In genomic region chr13:39556856-39557255, GRCh38 we compare ENCODE assay signal across 39 cellular contexts.
"Had no signal": no experiment of that assay in that cellular context is flagged by ENCODE, and none has a peak within 500 bp of the region (broad histone marks: within the 10 kb centered on the region; RNA-seq: fewer than 3 reads in every experiment).

No MANE protein-coding gene starts in this region.

- H3K27me3 ChIP-seq: adrenal gland, ascending aorta, body of pancreas, brain microvascular endothelial cell, breast epithelium had no signal

- H3K27ac Mint-ChIP-seq: activated naive CD4-positive, alpha-beta T cell treated with anti-CD3 and anti-CD28 coated beads for 36 hours; activated naive CD4-positive, alpha-beta T cell treated with anti-CD3 and anti-CD28 coated beads, Interleukin-2, amount 10 ng/mL, durations not matched to agents 7 days and 5 days; activated naive CD4-positive, alpha-beta T cell treated with anti-CD3 and anti-CD28 coated beads, Interleukin-2, amount 50 U/mL, for 24 hours; activated naive CD4-positive, alpha-beta T cell treated with anti-CD3 and anti-CD28 coated beads, Interleukin-2, amount 50 U/mL, for 72 hours; activated naive CD8-positive, alpha-beta T cell; activated naive CD8-positive, alpha-beta T cell treated with anti-CD3 and anti-CD28 coated beads for 36 hours; activated naive CD8-positive, alpha-beta T cell treated with anti-CD3 and anti-CD28 coated beads, Interleukin-2, amount 10 ng/mL, durations not matched to agents 7 days and 5 days; activated naive CD8-positive, alpha-beta T cell treated with anti-CD3 and anti-CD28 coated beads, Interleukin-2, amount 50 U/mL, for 24 hours; activated T-cell treated with anti-CD3 and anti-CD28 coated beads, Interleukin-2, amount 50 U/mL, for 24 hours; activated T-cell treated with anti-CD3 and anti-CD28 coated beads, Interleukin-2, amount 50 U/mL, for 72 hours; activated T-helper 1 cell treated with anti-CD3 and anti-CD28 coated beads, Interleukin-12 subunit alpha, Interleukin-12 subunit beta, Interleukin-2, Interleukin-4 antibody, amounts not matched to agents 30 ng/mL and 10 ng/mL and 1 ng/mL, durations not matched to agents 14 hours and 24 hours and 36 hours; activated T-helper 17 cell treated with anti-CD3 and anti-CD28 coated beads, Interleukin-2, amount 50 U/mL, for 72 hours; activated T-helper 2 cell treated with anti-CD3 and anti-CD28 coated beads, Interferon-gamma antibody, Interleukin-2, Interleukin-4, amounts not matched to agents 10 μg/mL and 5 μg/mL and 100 μg/mL, durations not matched to agents 14 hours and 24 hours and 36 hours had no signal

- DNase-seq: activated effector memory CD4-positive, alpha-beta T cell treated with anti-CD3 and anti-CD28 coated beads, Interleukin-2, amount 50 U/mL, for 16 hours; activated effector memory CD4-positive, alpha-beta T cell treated with Interleukin-2 at 50 U/mL for 16 hours; activated gamma-delta T cell; activated gamma-delta T cell treated with Interleukin-2 at 50 U/mL for 16 hours; activated naive CD4-positive, alpha-beta T cell; activated naive CD4-positive, alpha-beta T cell treated with anti-CD3 and anti-CD28 coated beads for 36 hours; activated naive CD4-positive, alpha-beta T cell treated with anti-CD3 and anti-CD28 coated beads, Interleukin-2, amount 10 ng/mL, durations not matched to agents 7 days and 5 days; activated naive CD4-positive, alpha-beta T cell treated with anti-CD3 and anti-CD28 coated beads, Interleukin-2, amount 50 U/mL, for 16 hours; activated naive CD4-positive, alpha-beta T cell treated with Interleukin-2 at 50 U/mL for 16 hours; activated naive CD8-positive, alpha-beta T cell treated with anti-CD3 and anti-CD28 coated beads for 36 hours; activated naive CD8-positive, alpha-beta T cell treated with anti-CD3 and anti-CD28 coated beads, Interleukin-2, amount 10 ng/mL, durations not matched to agents 7 days and 5 days; activated naive CD8-positive, alpha-beta T cell treated with anti-CD3 and anti-CD28 coated beads, Interleukin-2, amount 50 U/mL, for 24 hours; activated T-cell treated with anti-CD3 and anti-CD28 coated beads for 4 hours; activated T-cell treated with anti-CD3 and anti-CD28 coated beads, Interleukin-2, amount 50 U/mL, for 1 hour; activated T-cell treated with anti-CD3 and anti-CD28 coated beads, Interleukin-2, amount 50 U/mL, for 24 hours; activated T-cell treated with anti-CD3 and anti-CD28 coated beads, Interleukin-2, amount 50 U/mL, for 4 hours; activated T-cell treated with anti-CD3 and anti-CD28 coated beads, Interleukin-2, amount 50 U/mL, for 48 hours; activated T-cell treated with anti-CD3 and anti-CD28 coated beads, Interleukin-2, amount 50 U/mL, for 72 hours; adrenal gland; amniotic stem cell; amygdala; anterior cingulate cortex; aorta; body of pancreas; brain microvascular endothelial cell; caudate nucleus; central memory CD4-positive, alpha-beta T cell; cerebellar nuclear complex had no signal

- H3K36me3 ChIP-seq: adrenal gland, ascending aorta, brain microvascular endothelial cell, breast epithelium, cardiac muscle cell had no signal

- H3K4me3 Mint-ChIP-seq: activated naive CD4-positive, alpha-beta T cell treated with anti-CD3 and anti-CD28 coated beads for 36 hours; activated naive CD4-positive, alpha-beta T cell treated with anti-CD3 and anti-CD28 coated beads, Interleukin-2, amount 10 ng/mL, durations not matched to agents 7 days and 5 days; activated naive CD4-positive, alpha-beta T cell treated with anti-CD3 and anti-CD28 coated beads, Interleukin-2, amount 50 U/mL, for 24 hours; activated naive CD8-positive, alpha-beta T cell; activated naive CD8-positive, alpha-beta T cell treated with anti-CD3 and anti-CD28 coated beads for 36 hours; activated naive CD8-positive, alpha-beta T cell treated with anti-CD3 and anti-CD28 coated beads, Interleukin-2, amount 10 ng/mL, durations not matched to agents 7 days and 5 days; activated naive CD8-positive, alpha-beta T cell treated with anti-CD3 and anti-CD28 coated beads, Interleukin-2, amount 50 U/mL, for 24 hours; activated T-cell treated with anti-CD3 and anti-CD28 coated beads, Interleukin-2, amount 50 U/mL, for 24 hours; activated T-cell treated with anti-CD3 and anti-CD28 coated beads, Interleukin-2, amount 50 U/mL, for 4 hours; activated T-cell treated with anti-CD3 and anti-CD28 coated beads, Interleukin-2, amount 50 U/mL, for 72 hours; activated T-helper 1 cell treated with anti-CD3 and anti-CD28 coated beads, Interleukin-12 subunit alpha, Interleukin-12 subunit beta, Interleukin-2, Interleukin-4 antibody, amounts not matched to agents 30 ng/mL and 10 ng/mL and 1 ng/mL, durations not matched to agents 14 hours and 24 hours and 36 hours; activated T-helper 17 cell treated with anti-CD3 and anti-CD28 coated beads, Interleukin-2, amount 50 U/mL, for 72 hours; brain; central memory CD8-positive, alpha-beta T cell had no signal

- H3K4me3 ChIP-seq: adrenal gland, ascending aorta, body of pancreas, breast epithelium, cardiac muscle cell had no signal

- H3K9me3 ChIP-seq: adrenal gland, ascending aorta, body of pancreas, breast epithelium had no signal

- ATAC-seq: activated naive CD4-positive, alpha-beta T cell treated with anti-CD3 and anti-CD28 coated beads, Interleukin-2, amount 50 U/mL, for 72 hours; activated naive CD8-positive, alpha-beta T cell treated with anti-CD3 and anti-CD28 coated beads, Interleukin-2, amount 50 U/mL, for 24 hours; activated T-cell treated with anti-CD3 and anti-CD28 coated beads, Interleukin-2, amount 50 U/mL, for 4 hours; activated T-cell treated with anti-CD3 and anti-CD28 coated beads, Interleukin-2, amount 50 U/mL, for 72 hours; activated T-helper 17 cell treated with anti-CD3 and anti-CD28 coated beads, Interleukin-2, amount 50 U/mL, for 72 hours; body of pancreas had no signal

- H3K27me3 Mint-ChIP-seq: activated naive CD4-positive, alpha-beta T cell treated with anti-CD3 and anti-CD28 coated beads, Interleukin-2, amount 10 ng/mL, durations not matched to agents 7 days and 5 days; activated naive CD8-positive, alpha-beta T cell treated with anti-CD3 and anti-CD28 coated beads for 36 hours; activated naive CD8-positive, alpha-beta T cell treated with anti-CD3 and anti-CD28 coated beads, Interleukin-2, amount 10 ng/mL, durations not matched to agents 7 days and 5 days; brain had no signal

- H3K36me3 Mint-ChIP-seq: activated naive CD4-positive, alpha-beta T cell treated with anti-CD3 and anti-CD28 coated beads, Interleukin-2, amount 10 ng/mL, durations not matched to agents 7 days and 5 days; activated naive CD4-positive, alpha-beta T cell treated with anti-CD3 and anti-CD28 coated beads, Interleukin-2, amount 50 U/mL, for 24 hours; activated naive CD4-positive, alpha-beta T cell treated with anti-CD3 and anti-CD28 coated beads, Interleukin-2, amount 50 U/mL, for 72 hours; activated naive CD8-positive, alpha-beta T cell treated with anti-CD3 and anti-CD28 coated beads for 36 hours; activated naive CD8-positive, alpha-beta T cell treated with anti-CD3 and anti-CD28 coated beads, Interleukin-2, amount 10 ng/mL, durations not matched to agents 7 days and 5 days had no signal

- H3K4me1 ChIP-seq: adrenal gland, ascending aorta, body of pancreas, breast epithelium had no signal

- H3K9me3 Mint-ChIP-seq: activated naive CD4-positive, alpha-beta T cell treated with anti-CD3 and anti-CD28 coated beads for 36 hours; activated naive CD4-positive, alpha-beta T cell treated with anti-CD3 and anti-CD28 coated beads, Interleukin-2, amount 10 ng/mL, durations not matched to agents 7 days and 5 days; activated naive CD4-positive, alpha-beta T cell treated with anti-CD3 and anti-CD28 coated beads, Interleukin-2, amount 50 U/mL, for 24 hours; activated naive CD4-positive, alpha-beta T cell treated with anti-CD3 and anti-CD28 coated beads, Interleukin-2, amount 50 U/mL, for 72 hours; activated naive CD8-positive, alpha-beta T cell treated with anti-CD3 and anti-CD28 coated beads, Interleukin-2, amount 10 ng/mL, durations not matched to agents 7 days and 5 days; activated naive CD8-positive, alpha-beta T cell treated with anti-CD3 and anti-CD28 coated beads, Interleukin-2, amount 50 U/mL, for 24 hours; activated T-cell treated with anti-CD3 and anti-CD28 coated beads, Interleukin-2, amount 50 U/mL, for 24 hours; activated T-cell treated with anti-CD3 and anti-CD28 coated beads, Interleukin-2, amount 50 U/mL, for 4 hours; activated T-cell treated with anti-CD3 and anti-CD28 coated beads, Interleukin-2, amount 50 U/mL, for 72 hours; activated T-helper 1 cell treated with anti-CD3 and anti-CD28 coated beads, Interleukin-12 subunit alpha, Interleukin-12 subunit beta, Interleukin-2, Interleukin-4 antibody, amounts not matched to agents 30 ng/mL and 10 ng/mL and 1 ng/mL, durations not matched to agents 14 hours and 24 hours and 36 hours; activated T-helper 17 cell treated with anti-CD3 and anti-CD28 coated beads, Interleukin-2, amount 50 U/mL, for 72 hours; activated T-helper 2 cell treated with anti-CD3 and anti-CD28 coated beads, Interferon-gamma antibody, Interleukin-2, Interleukin-4, amounts not matched to agents 10 μg/mL and 5 μg/mL and 100 μg/mL, durations not matched to agents 14 hours and 24 hours and 36 hours; central memory CD8-positive, alpha-beta T cell had no signal

- H3K4me1 Mint-ChIP-seq: activated naive CD4-positive, alpha-beta T cell treated with anti-CD3 and anti-CD28 coated beads, Interleukin-2, amount 10 ng/mL, durations not matched to agents 7 days and 5 days; activated naive CD4-positive, alpha-beta T cell treated with anti-CD3 and anti-CD28 coated beads, Interleukin-2, amount 50 U/mL, for 24 hours; activated naive CD8-positive, alpha-beta T cell treated with anti-CD3 and anti-CD28 coated beads for 36 hours; activated naive CD8-positive, alpha-beta T cell treated with anti-CD3 and anti-CD28 coated beads, Interleukin-2, amount 10 ng/mL, durations not matched to agents 7 days and 5 days; activated naive CD8-positive, alpha-beta T cell treated with anti-CD3 and anti-CD28 coated beads, Interleukin-2, amount 50 U/mL, for 24 hours; activated T-helper 17 cell treated with anti-CD3 and anti-CD28 coated beads, Interleukin-2, amount 50 U/mL, for 72 hours; central memory CD8-positive, alpha-beta T cell had no signal

- H3K27ac ChIP-seq: adrenal gland, ascending aorta, body of pancreas, brain microvascular endothelial cell, breast epithelium, cardiac muscle cell had no signal
